In genomic region chr7:28996836-28997235, GRCh38 we compare ENCODE assay signal across 20 cellular contexts. TPM values are rescaled to one million over a fixed set of nuclear protein-coding genes. Genes with fewer than 3 reads are reported as not detected.
"Had no signal": no experiment of that assay in that cellular context is flagged by ENCODE, and none has a peak within 500 bp of the region (broad histone marks: within the 10 kb centered on the region; RNA-seq: fewer than 3 reads in every experiment).

No MANE protein-coding gene starts in this region.

- H3K36me3 Mint-ChIP-seq: activated naive CD4-positive, alpha-beta T cell treated with anti-CD3 and anti-CD28 coated beads, Interleukin-2, amount 50 U/mL, for 72 hours; naive thymus-derived CD4-positive, alpha-beta T cell had no signal

- H3K27me3 Mint-ChIP-seq: progenitor cell of endocrine pancreas had no signal

- H3K4me1 ChIP-seq: breast epithelium, lower lobe of right lung, upper lobe of left lung had no signal

- H3K27ac ChIP-seq: breast epithelium, esophagus squamous epithelium, lower lobe of right lung, upper lobe of left lung had no signal

- H3K4me3 ChIP-seq: breast epithelium, esophagus squamous epithelium, heart left ventricle, lower lobe of right lung, upper lobe of left lung had no signal

- H3K9me3 Mint-ChIP-seq: activated naive CD4-positive, alpha-beta T cell treated with anti-CD3 and anti-CD28 coated beads, Interleukin-2, amount 50 U/mL, for 72 hours; activated T-cell treated with anti-CD3 and anti-CD28 coated beads, Interleukin-2, amount 50 U/mL, for 4 hours; naive thymus-derived CD4-positive, alpha-beta T cell had no signal

- H3K27me3 ChIP-seq: breast epithelium, esophagus squamous epithelium, heart left ventricle, upper lobe of left lung had no signal

- H3K9me3 ChIP-seq: breast epithelium, esophagus squamous epithelium, heart left ventricle, lower lobe of right lung, upper lobe of left lung had no signal

- H3K36me3 ChIP-seq: breast epithelium, esophagus squamous epithelium, heart left ventricle, lower lobe of right lung, upper lobe of left lung had no signal

- H3K4me3 Mint-ChIP-seq: activated T-cell treated with anti-CD3 and anti-CD28 coated beads, Interleukin-2, amount 50 U/mL, for 4 hours; naive thymus-derived CD4-positive, alpha-beta T cell had no signal

- H3K27ac Mint-ChIP-seq: activated naive CD4-positive, alpha-beta T cell treated with anti-CD3 and anti-CD28 coated beads, Interleukin-2, amount 50 U/mL, for 72 hours; naive thymus-derived CD4-positive, alpha-beta T cell; progenitor cell of endocrine pancreas had no signal

- DNase-seq: activated CD4-positive, alpha-beta T cell treated with anti-CD3 and anti-CD28 coated beads for 1 hour; activated CD4-positive, alpha-beta T cell treated with anti-CD3 and anti-CD28 coated beads, Interleukin-2, amount 50 U/mL, for 48 hours; activated effector memory CD4-positive, alpha-beta T cell treated with anti-CD3 and anti-CD28 coated beads, Interleukin-2, amount 50 U/mL, for 16 hours; activated T-cell treated with anti-CD3 and anti-CD28 coated beads, Interleukin-2, amount 50 U/mL, for 4 hours; esophagus squamous epithelium; heart left ventricle; lower lobe of right lung; naive thymus-derived CD4-positive, alpha-beta T cell; nucleus accumbens; stimulated activated CD4-positive, alpha-beta T cell treated with anti-CD3 and anti-CD28 coated beads, Interleukin-12 subunit alpha, Interleukin-12 subunit beta, amount 100 ng/mL, for 4 hours; stimulated activated naive CD4-positive, alpha-beta T cell; substantia nigra; upper lobe of left lung had no signal

- H3K4me1 Mint-ChIP-seq: naive thymus-derived CD4-positive, alpha-beta T cell had no signal

- FAIRE-seq: endometrium, keratinocyte had no signal

- ATAC-seq: activated naive CD4-positive, alpha-beta T cell treated with anti-CD3 and anti-CD28 coated beads, Interleukin-2, amount 50 U/mL, for 72 hours; activated T-cell treated with anti-CD3 and anti-CD28 coated beads, Interleukin-2, amount 50 U/mL, for 4 hours; lower lobe of right lung; naive thymus-derived CD4-positive, alpha-beta T cell; sciatic nerve had no signal

RNA-seq across cellular contexts. Expression of gene TRIL, which starts 38.7 kb away (rescaled TPM):
- total RNA-seq: mononuclear cell had no signal
